31 cellular contexts compared by ENCODE assay signal in the genomic region with DNA sequence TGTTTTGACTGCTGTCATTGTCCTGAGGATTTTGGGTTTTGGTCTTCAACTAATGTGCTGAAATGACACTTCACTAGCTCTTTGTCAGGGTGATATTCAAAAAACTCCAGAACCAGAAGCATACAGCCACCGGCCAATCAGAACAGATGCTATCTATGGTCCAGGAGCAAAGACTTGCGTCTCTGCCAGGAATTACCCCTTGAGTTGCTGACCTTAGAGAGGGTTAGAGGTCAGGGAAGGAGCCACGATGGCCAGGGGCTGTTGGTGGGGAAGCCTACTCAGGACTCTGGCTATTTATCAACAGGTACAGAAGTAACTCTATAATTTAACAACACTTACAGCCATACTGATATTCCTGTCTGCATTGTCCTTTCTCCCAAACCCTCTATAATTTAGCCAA.
"Had no signal": no experiment of that assay in that cellular context is flagged by ENCODE, and none has a peak within 500 bp of the region (broad histone marks: within the 10 kb centered on the region; RNA-seq: fewer than 3 reads in every experiment).

No MANE protein-coding gene starts in this region.

- DNase-seq: activated CD4-positive, alpha-beta memory T cell treated with anti-CD3 and anti-CD28 coated beads for 36 hours; activated CD4-positive, alpha-beta T cell treated with anti-CD3 and anti-CD28 coated beads for 36 hours; activated CD4-positive, alpha-beta T cell treated with anti-CD3 and anti-CD28 coated beads, Interleukin-2, amount 10 ng/mL, durations not matched to agents 24 days and 14 days; activated CD4-positive, CD25-positive, alpha-beta regulatory T cell; activated CD4-positive, CD25-positive, alpha-beta regulatory T cell treated with anti-CD3 and anti-CD28 coated beads, Interleukin-2, amount 50 U/mL, for 72 hours; activated CD8-positive, alpha-beta memory T cell treated with anti-CD3 and anti-CD28 coated beads, Interleukin-2, amount 10 ng/mL, durations not matched to agents 7 days and 5 days; activated CD8-positive, alpha-beta memory T cell treated with anti-CD3 and anti-CD28 coated beads, Interleukin-2, amount 50 U/mL, for 4 hours; activated CD8-positive, alpha-beta T cell treated with anti-CD3 and anti-CD28 coated beads, Interleukin-2, amount 10 ng/mL, durations not matched to agents 7 days and 5 days; activated effector memory CD4-positive, alpha-beta T cell treated with anti-CD3 and anti-CD28 coated beads, Interleukin-2, amount 50 U/mL, for 16 hours; activated naive CD4-positive, alpha-beta T cell treated with anti-CD3 and anti-CD28 coated beads for 36 hours; activated naive CD8-positive, alpha-beta T cell treated with anti-CD3 and anti-CD28 coated beads for 36 hours; activated T-cell treated with anti-CD3 and anti-CD28 coated beads, Interleukin-2, amount 50 U/mL, for 1 hour; activated T-cell treated with anti-CD3 and anti-CD28 coated beads, Interleukin-2, amount 50 U/mL, for 48 hours; brain microvascular endothelial cell; caudate nucleus; cortex of kidney; dermis blood vessel endothelial cell; effector CD4-positive, alpha-beta T cell; effector memory CD8-positive, alpha-beta T cell; erythroblast; foreskin keratinocyte; gastrocnemius medialis; glutamatergic neuron; heart left ventricle; T-helper 2 cell had no signal

- H3K27ac ChIP-seq: brain microvascular endothelial cell, esophagus muscularis mucosa, foreskin keratinocyte, gastrocnemius medialis, heart left ventricle had no signal

- H3K4me1 Mint-ChIP-seq: activated CD4-positive, alpha-beta T cell treated with anti-CD3 and anti-CD28 coated beads for 36 hours; activated CD4-positive, alpha-beta T cell treated with anti-CD3 and anti-CD28 coated beads, Interleukin-2, amount 10 ng/mL, durations not matched to agents 24 days and 14 days; activated CD8-positive, alpha-beta memory T cell treated with anti-CD3 and anti-CD28 coated beads, Interleukin-2, amount 10 ng/mL, durations not matched to agents 7 days and 5 days; activated naive CD4-positive, alpha-beta T cell treated with anti-CD3 and anti-CD28 coated beads, Interleukin-2, amount 50 U/mL, for 24 hours; activated naive CD8-positive, alpha-beta T cell treated with anti-CD3 and anti-CD28 coated beads for 36 hours had no signal

- H3K4me3 ChIP-seq: esophagus muscularis mucosa, gastrocnemius medialis, heart left ventricle had no signal

- H3K36me3 Mint-ChIP-seq: activated CD4-positive, alpha-beta memory T cell treated with anti-CD3 and anti-CD28 coated beads for 36 hours; activated CD8-positive, alpha-beta memory T cell treated with anti-CD3 and anti-CD28 coated beads, Interleukin-2, amount 10 ng/mL, durations not matched to agents 7 days and 5 days; activated naive CD4-positive, alpha-beta T cell treated with anti-CD3 and anti-CD28 coated beads, Interleukin-2, amount 50 U/mL, for 24 hours; activated naive CD8-positive, alpha-beta T cell treated with anti-CD3 and anti-CD28 coated beads for 36 hours had no signal

- H3K27me3 Mint-ChIP-seq: activated CD8-positive, alpha-beta memory T cell treated with anti-CD3 and anti-CD28 coated beads, Interleukin-2, amount 10 ng/mL, durations not matched to agents 7 days and 5 days; effector memory CD8-positive, alpha-beta T cell had no signal

- H3K27me3 ChIP-seq: brain microvascular endothelial cell, esophagus muscularis mucosa, foreskin keratinocyte, gastrocnemius medialis, heart left ventricle had no signal

- FAIRE-seq: astrocyte, colon had no signal

- ATAC-seq: activated CD4-positive, alpha-beta T cell treated with anti-CD3 and anti-CD28 coated beads for 36 hours; activated CD8-positive, alpha-beta memory T cell treated with anti-CD3 and anti-CD28 coated beads, Interleukin-2, amount 10 ng/mL, durations not matched to agents 7 days and 5 days; activated CD8-positive, alpha-beta T cell treated with anti-CD3 and anti-CD28 coated beads, Interleukin-2, amount 10 ng/mL, durations not matched to agents 7 days and 5 days; effector memory CD8-positive, alpha-beta T cell; foreskin keratinocyte; gastrocnemius medialis had no signal

- H3K4me3 Mint-ChIP-seq: activated CD4-positive, alpha-beta memory T cell treated with anti-CD3 and anti-CD28 coated beads for 36 hours; activated CD4-positive, alpha-beta T cell treated with anti-CD3 and anti-CD28 coated beads for 36 hours; activated CD4-positive, alpha-beta T cell treated with anti-CD3 and anti-CD28 coated beads, Interleukin-2, amount 10 ng/mL, durations not matched to agents 24 days and 14 days; activated CD8-positive, alpha-beta memory T cell treated with anti-CD3 and anti-CD28 coated beads, Interleukin-2, amount 10 ng/mL, durations not matched to agents 7 days and 5 days; activated CD8-positive, alpha-beta T cell treated with anti-CD3 and anti-CD28 coated beads, Interleukin-2, amount 10 ng/mL, durations not matched to agents 7 days and 5 days; activated naive CD4-positive, alpha-beta T cell treated with anti-CD3 and anti-CD28 coated beads for 36 hours; activated naive CD4-positive, alpha-beta T cell treated with anti-CD3 and anti-CD28 coated beads, Interleukin-2, amount 50 U/mL, for 24 hours; activated naive CD8-positive, alpha-beta T cell treated with anti-CD3 and anti-CD28 coated beads for 36 hours; activated T-helper 1 cell treated with anti-CD3 and anti-CD28 coated beads, Interleukin-12 subunit alpha, Interleukin-12 subunit beta, Interleukin-2, Interleukin-4 antibody, amounts not matched to agents 30 ng/mL and 10 ng/mL and 1 ng/mL, durations not matched to agents 14 hours and 24 hours and 36 hours; effector memory CD8-positive, alpha-beta T cell had no signal

- H3K4me1 ChIP-seq: esophagus muscularis mucosa, foreskin keratinocyte, gastrocnemius medialis had no signal

- H3K27ac Mint-ChIP-seq: activated CD4-positive, alpha-beta memory T cell treated with anti-CD3 and anti-CD28 coated beads for 36 hours; activated CD4-positive, alpha-beta T cell treated with anti-CD3 and anti-CD28 coated beads for 36 hours; activated CD4-positive, alpha-beta T cell treated with anti-CD3 and anti-CD28 coated beads, Interleukin-2, amount 10 ng/mL, durations not matched to agents 24 days and 14 days; activated CD8-positive, alpha-beta memory T cell treated with anti-CD3 and anti-CD28 coated beads, Interleukin-2, amount 10 ng/mL, durations not matched to agents 7 days and 5 days; activated CD8-positive, alpha-beta T cell treated with anti-CD3 and anti-CD28 coated beads, Interleukin-2, amount 10 ng/mL, durations not matched to agents 7 days and 5 days; activated naive CD4-positive, alpha-beta T cell treated with anti-CD3 and anti-CD28 coated beads for 36 hours; activated naive CD4-positive, alpha-beta T cell treated with anti-CD3 and anti-CD28 coated beads, Interleukin-2, amount 50 U/mL, for 24 hours; activated naive CD8-positive, alpha-beta T cell treated with anti-CD3 and anti-CD28 coated beads for 36 hours; activated T-helper 1 cell treated with anti-CD3 and anti-CD28 coated beads, Interleukin-12 subunit alpha, Interleukin-12 subunit beta, Interleukin-2, Interleukin-4 antibody, amounts not matched to agents 30 ng/mL and 10 ng/mL and 1 ng/mL, durations not matched to agents 14 hours and 24 hours and 36 hours; activated T-helper 2 cell treated with anti-CD3 and anti-CD28 coated beads, Interferon-gamma antibody, Interleukin-2, Interleukin-4, amounts not matched to agents 10 μg/mL and 5 μg/mL and 100 μg/mL, durations not matched to agents 14 hours and 24 hours and 36 hours; effector memory CD8-positive, alpha-beta T cell had no signal

- H3K36me3 ChIP-seq: brain microvascular endothelial cell, esophagus muscularis mucosa, gastrocnemius medialis, heart left ventricle had no signal

- H3K9me3 Mint-ChIP-seq: activated CD4-positive, alpha-beta memory T cell treated with anti-CD3 and anti-CD28 coated beads for 36 hours; activated CD4-positive, alpha-beta T cell treated with anti-CD3 and anti-CD28 coated beads, Interleukin-2, amount 10 ng/mL, durations not matched to agents 24 days and 14 days; activated naive CD4-positive, alpha-beta T cell treated with anti-CD3 and anti-CD28 coated beads for 36 hours; activated naive CD8-positive, alpha-beta T cell treated with anti-CD3 and anti-CD28 coated beads for 36 hours; activated T-helper 1 cell treated with anti-CD3 and anti-CD28 coated beads, Interleukin-12 subunit alpha, Interleukin-12 subunit beta, Interleukin-2, Interleukin-4 antibody, amounts not matched to agents 30 ng/mL and 10 ng/mL and 1 ng/mL, durations not matched to agents 14 hours and 24 hours and 36 hours; activated T-helper 2 cell treated with anti-CD3 and anti-CD28 coated beads, Interferon-gamma antibody, Interleukin-2, Interleukin-4, amounts not matched to agents 10 μg/mL and 5 μg/mL and 100 μg/mL, durations not matched to agents 14 hours and 24 hours and 36 hours; effector memory CD8-positive, alpha-beta T cell had no signal

- H3K9me3 ChIP-seq: esophagus muscularis mucosa, gastrocnemius medialis, heart left ventricle had no signal
